ENCODE assay signal across 17 cellular contexts in the genomic region with DNA sequence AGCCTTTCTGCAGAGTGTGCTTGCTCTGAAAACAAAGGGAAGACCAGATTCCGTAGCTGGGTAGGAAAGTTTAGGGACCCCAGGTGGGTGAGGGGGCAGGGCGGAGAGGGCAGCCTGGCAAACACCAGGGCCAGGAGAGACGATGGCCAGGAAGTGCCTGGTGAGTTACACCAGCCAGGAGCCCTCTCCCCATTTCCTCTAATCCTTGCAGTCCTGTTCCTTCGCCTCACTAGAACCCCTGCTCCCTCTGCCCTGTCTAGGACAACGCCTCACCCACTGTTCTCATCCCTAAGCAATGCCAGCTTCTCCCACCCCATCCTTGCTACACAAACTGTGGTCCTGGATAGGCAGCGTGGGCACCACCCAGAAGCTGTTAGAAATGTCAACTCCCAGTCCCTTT. TPM values are rescaled to one million over a fixed set of nuclear protein-coding genes. Genes with fewer than 3 reads are reported as not detected.
A peak's percentile ranks its signal among the peaks of the same experiment; 100 is the strongest.
DNase-seq lines count a peak whose midpoint lies in the region; ATAC-seq and TF ChIP-seq lines count a peak whose summit lies in the region.
"Had no signal": no experiment of that assay in that cellular context is flagged by ENCODE, and none has a peak within 500 bp of the region (broad histone marks: within the 10 kb centered on the region; RNA-seq: fewer than 3 reads in every experiment).

No MANE protein-coding gene starts in this region.

- CTCF ChIA-PET in CD8-positive, alpha-beta T cell (lab: Charles Lee), result interaction anchor here (0.6 to 4.6 kb wide), 5 partner anchors 8 to 102 kb away, joined by 3 to 16 read pairs (median 4); partner anchors contain the start of gene WIPF1

- H3K9me3 ChIP-seq in CD8-positive, alpha-beta T cell (ENCODE audit: low read length), result no peaks in the 10 kb centered on the region
- H3K9me3 ChIP-seq in osteoblast (ENCODE audit: low read depth, low read length), result no peaks in the 10 kb centered on the region
- H3K9me3 ChIP-seq: adrenal gland, stomach had no signal

- peaks cover 46% of the 10 kb centered on the region for H3K36me3 ChIP-seq in CD8-positive, alpha-beta T cell (ENCODE audit: insufficient read depth, low read length)
- H3K36me3 ChIP-seq in osteoblast (ENCODE audit: insufficient read depth, low read length), result peaks cover 12% of the 10 kb centered on the region
- H3K36me3 ChIP-seq: adrenal gland had no signal

- POLR2A ChIA-PET in CD8-positive, alpha-beta T cell (lab: Charles Lee), result interaction anchor here (0.7 to 1.3 kb wide), 4 partner anchors 10 to 37 kb away, joined by 3 to 8 read pairs (median 3); partner anchors contain the start of gene WIPF1

- no peak overlapping the region for H3K4me2 ChIP-seq in osteoblast (ENCODE audit: insufficient read depth, low read length)

- H3K4me3 Mint-ChIP-seq in CD8-positive, alpha-beta T cell, result peak overlapping the region; percentile 68
- H3K4me3 Mint-ChIP-seq in IgD-negative memory B cell (peak overlapping the region in 2 of 4 donors; percentile 57 to 80), mesothelial cell of epicardium (no peak overlapping the region)
- H3K4me3 Mint-ChIP-seq in central memory CD8-positive, alpha-beta T cell, result peak overlapping the region; percentile 78

- peaks cover 94% of the 10 kb centered on the region for H3K4me1 Mint-ChIP-seq in CD8-positive, alpha-beta T cell (ENCODE audit: low read depth)
- H3K4me1 Mint-ChIP-seq in IgD-negative memory B cell (peaks cover 50 to 68% (median 58%) of the 10 kb centered on the region in 3 donors), mesothelial cell of epicardium (peaks cover 21% of the 10 kb centered on the region)
- peaks cover 93% of the 10 kb centered on the region for H3K4me1 Mint-ChIP-seq in central memory CD8-positive, alpha-beta T cell

- peak overlapping the region; percentile 12 for H3K27ac ChIP-seq in CD8-positive, alpha-beta T cell (ENCODE audit: low read depth, low read length)
- peak overlapping the region; percentile 12 for H3K27ac ChIP-seq in osteoblast (ENCODE audit: low read depth, low read length)
- H3K27ac ChIP-seq: adrenal gland, epithelial cell of prostate had no signal

- H3K79me2 ChIP-seq in osteoblast (ENCODE audit: insufficient read depth, low read length), result peaks cover 22% of the 10 kb centered on the region

- H3K27me3 ChIP-seq in CD8-positive, alpha-beta T cell (ENCODE audit: insufficient read depth, low read length), result no peaks in the 10 kb centered on the region
- H3K27me3 ChIP-seq in osteoblast (ENCODE audit: insufficient read depth, low read length), result no peaks in the 10 kb centered on the region
- H3K27me3 ChIP-seq: adrenal gland, stomach had no signal

- no peak overlapping the region for H3K4me3 ChIP-seq in CD8-positive, alpha-beta T cell (ENCODE audit: low read depth, low read length)
- H3K4me3 ChIP-seq in osteoblast (ENCODE audit: insufficient read depth, low read length), result no peak overlapping the region
- H3K4me3 ChIP-seq: adrenal gland, stomach had no signal

- ATAC-seq in CD8-positive, alpha-beta T cell, result no peak
- ATAC-seq in central memory CD8-positive, alpha-beta T cell (replicated peaks; ENCODE audit: extremely low read depth, poor library complexity, severe bottlenecking), result no peak
- ATAC-seq in GM18519 (IDR thresholded peaks at IDR 0.05; ENCODE audit: low FRiP score, unreplicated experiment), result no peak
- no peak for ATAC-seq in HG02938 (IDR thresholded peaks at IDR 0.05; ENCODE audit: unreplicated experiment)

- peaks cover 94% of the 10 kb centered on the region for H3K4me1 ChIP-seq in CD8-positive, alpha-beta T cell (ENCODE audit: insufficient read depth, low read length)
- H3K4me1 ChIP-seq in osteoblast (ENCODE audit: insufficient read depth, low read length), result peaks cover 33% of the 10 kb centered on the region

- no peaks in the 10 kb centered on the region for H4K20me1 ChIP-seq in osteoblast (ENCODE audit: insufficient read depth, low read length)

- intact Hi-C loops in CD8-positive, alpha-beta T cell (cut with DNase I, micrococcal nuclease), result no loop called here

- H3K27me3 Mint-ChIP-seq in CD8-positive, alpha-beta T cell (ENCODE audit: low read depth), result no peaks in the 10 kb centered on the region
- no peaks in the 10 kb centered on the region for H3K27me3 Mint-ChIP-seq in IgD-negative memory B cell
- H3K27me3 Mint-ChIP-seq in central memory CD8-positive, alpha-beta T cell, result no peaks in the 10 kb centered on the region
- H3K27me3 Mint-ChIP-seq in mesothelial cell of epicardium (ENCODE audit: low read depth), result peaks cover 2% of the 10 kb centered on the region

- H3K36me3 Mint-ChIP-seq in CD8-positive, alpha-beta T cell, result peaks cover 88% of the 10 kb centered on the region
- H3K36me3 Mint-ChIP-seq in IgD-negative memory B cell, result no peaks in the 10 kb centered on the region
- H3K36me3 Mint-ChIP-seq in central memory CD8-positive, alpha-beta T cell (ENCODE audit: insufficient read depth), result peaks cover 64% of the 10 kb centered on the region
- H3K36me3 Mint-ChIP-seq in mesothelial cell of epicardium, result peaks cover 4% of the 10 kb centered on the region

- H3K9me3 Mint-ChIP-seq in CD8-positive, alpha-beta T cell, result no peaks in the 10 kb centered on the region
- no peaks in the 10 kb centered on the region for H3K9me3 Mint-ChIP-seq in IgD-negative memory B cell
- no peaks in the 10 kb centered on the region for H3K9me3 Mint-ChIP-seq in central memory CD8-positive, alpha-beta T cell
- H3K9me3 Mint-ChIP-seq in mesothelial cell of epicardium, result no peaks in the 10 kb centered on the region

- H2AFZ ChIP-seq in osteoblast (ENCODE audit: low read length), result no peak overlapping the region

- peak in 1 of 7 experiments; percentile 39 for DNase-seq in CD8-positive, alpha-beta T cell
- no peak for DNase-seq in central memory CD8-positive, alpha-beta T cell (ENCODE audit: low spot score in 2 of 2)
- DNase-seq in osteoblast (ENCODE audit: insufficient read length, low spot score, missing footprints), result no peak
- no peak for DNase-seq in mesothelial cell of epicardium (ENCODE audit: low spot score in 2 of 2, unreplicated experiment in 2 of 2)
- DNase-seq in stimulated activated CD4-positive, alpha-beta T cell treated with anti-CD3 and anti-CD28 coated beads, Interleukin-15, amount 100 ng/mL, for 24 hours, result no peak
- DNase-seq: activated CD8-positive, alpha-beta memory T cell treated with anti-CD3 and anti-CD28 coated beads for 24 hours; adrenal gland; HCEC 1CT; KG1; NCI-H2227 treated with DMSO at 0.1 percent for 48 hours; SHP77 treated with DMSO at 0.1 percent for 48 hours; stomach; T1000 had no signal

- no peak for TF ChIP-seq CTCF in CD8-positive, alpha-beta T cell (IDR thresholded peaks at IDR 0.05)
- no peak for TF ChIP-seq CTCF in osteoblast (IDR thresholded peaks at IDR 0.05; ENCODE audit: extremely low read depth, low read depth, low read length)
- TF ChIP-seq CTCF in mesothelial cell of epicardium (IDR thresholded peaks at IDR 0.05; ENCODE audit: unreplicated experiment), result no peak

- H3K27ac Mint-ChIP-seq in CD8-positive, alpha-beta T cell, result peak overlapping the region; percentile 95
- H3K27ac Mint-ChIP-seq in IgD-negative memory B cell, result peak overlapping the region; percentile 51 to 98 (median 89)
- H3K27ac Mint-ChIP-seq in central memory CD8-positive, alpha-beta T cell (ENCODE audit: low read depth), result peak overlapping the region; percentile 94
- no peak overlapping the region for H3K27ac Mint-ChIP-seq in mesothelial cell of epicardium

RNA-seq across cellular contexts. Expression of gene WIPF1, which starts 11.2 kb away (rescaled TPM):
- total RNA-seq in CD8-positive, alpha-beta T cell, result 100 to 1,000 TPM; 275 to 282 TPM
- 120 TPM for polyA plus RNA-seq in IgD-negative memory B cell
- total RNA-seq in osteoblast, result 17.7 and 18.0 TPM in 2 replicates
- total RNA-seq in mesothelial cell of epicardium, result 19.0 to 21.1 TPM (median 20.6 TPM) in 3 replicates

Comparison
In these comparisons a context has a peak if more than half of its experiments do, and no peak if none do; other contexts are left out.
1. RNA of gene WIPF1, which starts 11.2 kb away (total RNA-seq): 275 to 282 TPM in CD8-positive, alpha-beta T cell; 19.0 to 21.1 TPM in mesothelial cell of epicardium and 17.7 to 18.0 TPM in osteoblast; every median in the first group is over 10 times any median in the second.